In the genomic region with DNA sequence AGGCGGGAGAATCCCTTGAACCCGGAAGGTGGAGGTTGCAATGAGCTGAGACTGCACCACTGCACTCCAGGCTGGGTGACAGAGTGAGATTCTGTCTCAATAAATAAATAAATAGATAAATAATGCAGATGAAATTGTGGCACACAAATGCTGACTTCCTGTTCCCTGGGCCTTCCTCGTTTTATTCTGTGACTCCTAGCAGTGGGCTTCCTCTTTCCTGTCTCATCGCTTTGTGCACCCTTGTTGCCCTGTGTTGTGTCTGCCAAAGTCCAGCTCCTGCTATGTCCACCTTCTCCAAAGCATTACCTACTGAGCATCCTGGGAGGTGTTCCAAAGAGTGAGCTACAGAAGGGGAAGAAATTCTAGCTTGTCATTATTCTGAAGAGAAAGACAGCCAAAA, we compare ENCODE assay signal across 32 cellular contexts.
DNase-seq lines count a peak whose midpoint lies in the region; ATAC-seq, FAIRE-seq and TF ChIP-seq lines count a peak whose summit lies in the region.
"Had no signal": no experiment of that assay in that cellular context is flagged by ENCODE, and none has a peak within 500 bp of the region (broad histone marks: within the 10 kb centered on the region; RNA-seq: fewer than 3 reads in every experiment).

No MANE protein-coding gene starts in this region.

- H3K79me2 ChIP-seq in K562 (ENCODE audit: control insufficient read depth, insufficient read depth, low read length): no peaks in the 10 kb centered on the region
- H3K79me2 ChIP-seq: hepatocyte had no signal

- 72% methylated on average over 4 of the region's 4 CpGs for WGBS in K562 (ENCODE audit: insufficient coverage, low coverage, missing lambda C conversion rate)

- FAIRE-seq in K562 (lab: Jason Lieb, UNC): no peak
- FAIRE-seq: bronchial epithelial cell, G401.6 had no signal

- H3K4me3 ChIP-seq in K562: no peak overlapping the region
- H3K4me3 ChIP-seq in upper lobe of right lung: no peak overlapping the region
- H3K4me3 ChIP-seq: hepatocyte, lung, ovary, testis had no signal

- peak overlapping the region; percentile 25 for H3K27ac Mint-ChIP-seq in activated CD8-positive, alpha-beta memory T cell treated with anti-CD3 and anti-CD28 coated beads, Interleukin-2, amount 10 ng/mL, durations not matched to agents 7 days and 5 days
- no peak overlapping the region for H3K27ac Mint-ChIP-seq in Calu3 (ENCODE audit: unreplicated experiment)
- H3K27ac Mint-ChIP-seq: activated naive CD8-positive, alpha-beta T cell treated with anti-CD3 and anti-CD28 coated beads for 36 hours; nephron progenitor cell; T-helper 2 cell treated with Interferon-gamma antibody and Interleukin-4, amounts not matched to agents 5 μg/mL and 100 μg/mL, for 36 hours had no signal

- CTCF ChIA-PET in activated CD8-positive, alpha-beta memory T cell treated with anti-CD3 and anti-CD28 coated beads, Interleukin-2, amount 10 ng/mL, durations not matched to agents 7 days and 5 days (lab: Charles Lee): no interaction called here
- CTCF ChIA-PET in K562 (lab: Yijun Ruan, JAX; ENCODE audit: low intra/inter-chr PET ratio): no interaction called here
- CTCF ChIA-PET in Calu3 (lab: Charles Lee): interaction anchor here (0.6 kb wide), 3 partner anchors 51 to 336 kb away, joined by 3 to 4 read pairs (median 3); no protein-coding TSS in a partner anchor

- TF ChIP-seq RAD21 in K562 (CRISPR knock-in tag; conservative IDR thresholded peaks at IDR 0.05 in 1 of 2, IDR thresholded peaks at IDR 0.05 in 1 of 2): no peak

- H3K27me3 ChIP-seq in K562 (ENCODE audit: control insufficient read depth in 2 of 2, insufficient read depth in 2 of 2, low read length in 2 of 2) (no peaks in the 10 kb centered on the region), upper lobe of right lung (no peaks in the 10 kb centered on the region)
- H3K27me3 ChIP-seq: hepatocyte, ovary, testis had no signal

- no peaks in the 10 kb centered on the region for H3K9me3 Mint-ChIP-seq in activated CD8-positive, alpha-beta memory T cell treated with anti-CD3 and anti-CD28 coated beads, Interleukin-2, amount 10 ng/mL, durations not matched to agents 7 days and 5 days (ENCODE audit: low read depth)
- H3K9me3 Mint-ChIP-seq in Calu3 (ENCODE audit: low read depth, unreplicated experiment): no peaks in the 10 kb centered on the region
- H3K9me3 Mint-ChIP-seq: activated naive CD8-positive, alpha-beta T cell treated with anti-CD3 and anti-CD28 coated beads for 36 hours; nephron progenitor cell; T-helper 2 cell treated with Interferon-gamma antibody and Interleukin-4, amounts not matched to agents 5 μg/mL and 100 μg/mL, for 36 hours had no signal

- no peak overlapping the region for H2AFZ ChIP-seq in K562 (ENCODE audit: low read depth, low read length)
- H2AFZ ChIP-seq: hepatocyte had no signal

- ATAC-seq in activated CD8-positive, alpha-beta memory T cell treated with anti-CD3 and anti-CD28 coated beads, Interleukin-2, amount 10 ng/mL, durations not matched to agents 7 days and 5 days: no peak
- ATAC-seq in K562: no peak
- ATAC-seq in upper lobe of right lung: peak; percentile 63
- no peak for ATAC-seq in HG03097 (IDR thresholded peaks at IDR 0.05; ENCODE audit: low FRiP score, unreplicated experiment)
- ATAC-seq: left cardiac atrium had no signal

- in situ Hi-C loops in K562 (cut with MboI): no loop called here

- TF ChIP-seq POLR2A in K562 (conservative IDR thresholded peaks at IDR 0.05): no peak

- no peak overlapping the region for H3K9ac ChIP-seq in K562 (ENCODE audit: insufficient read depth in 1 of 2, low read depth in 2 of 2, low read length in 2 of 2)
- H3K9ac ChIP-seq: KMS-11, SK-N-SH had no signal

- H4K20me1 ChIP-seq in K562 (replicated peaks; ENCODE audit: control insufficient read depth, insufficient read depth, low read length): no peaks in the 10 kb centered on the region

- no peak overlapping the region for H3K4me2 ChIP-seq in K562 (ENCODE audit: insufficient read depth, low read length)
- H3K4me2 ChIP-seq: hepatocyte, KMS-11, SK-N-SH had no signal

- BruUV-seq in K562 (replicated peaks; lab: Mats Ljungman, UMichigan) (no TSS peak), Calu3 (replicated peaks; lab: Mats Ljungman, UMichigan) (no TSS peak)

- no peak overlapping the region for H3K27ac ChIP-seq in K562 (ENCODE audit: extremely low read depth, low read depth, low read length)
- H3K27ac ChIP-seq in upper lobe of right lung: no peak overlapping the region
- H3K27ac ChIP-seq: C4-2B, hepatocyte, KMS-11, ovary, testis, WERI-Rb-1 had no signal

- H3K36me3 ChIP-seq in K562 (ENCODE audit: control insufficient read depth, insufficient read depth, low read length): no peaks in the 10 kb centered on the region; the same call in 2 of the 3 replicates
- H3K36me3 ChIP-seq in upper lobe of right lung: no peaks in the 10 kb centered on the region
- H3K36me3 ChIP-seq: ovary, WERI-Rb-1 had no signal

- no peaks in the 10 kb centered on the region for H3K4me1 ChIP-seq in K562 (replicated peaks in 1 of 2; ENCODE audit: control insufficient read depth in 2 of 2, insufficient read depth in 2 of 2, low read length in 2 of 2)
- peaks cover 3% of the 10 kb centered on the region for H3K4me1 ChIP-seq in upper lobe of right lung
- H3K4me1 ChIP-seq: testis had no signal

- intact Hi-C loops in K562 (cut with micrococcal nuclease): no loop called here
- intact Hi-C loops in upper lobe of right lung (cut with DNase I): no loop called here
- intact Hi-C loops in Calu3 (cut with micrococcal nuclease; ENCODE audit: unreplicated experiment): no loop called here

- H3K9me3 ChIP-seq in K562 (replicated peaks; ENCODE audit: control insufficient read depth, insufficient read depth, low read depth, low read length): no peaks in the 10 kb centered on the region
- no peaks in the 10 kb centered on the region for H3K9me3 ChIP-seq in upper lobe of right lung
- H3K9me3 ChIP-seq: ovary, SK-N-SH, testis had no signal

- no peak for TF ChIP-seq EP300 in K562 (IDR thresholded peaks at IDR 0.05; ENCODE audit: low read length)

- no peaks in the 10 kb centered on the region for H3K4me1 Mint-ChIP-seq in activated CD8-positive, alpha-beta memory T cell treated with anti-CD3 and anti-CD28 coated beads, Interleukin-2, amount 10 ng/mL, durations not matched to agents 7 days and 5 days
- no peaks in the 10 kb centered on the region for H3K4me1 Mint-ChIP-seq in Calu3 (ENCODE audit: low read depth, unreplicated experiment)

- H3K27me3 Mint-ChIP-seq in activated CD8-positive, alpha-beta memory T cell treated with anti-CD3 and anti-CD28 coated beads, Interleukin-2, amount 10 ng/mL, durations not matched to agents 7 days and 5 days: no peaks in the 10 kb centered on the region
- no peaks in the 10 kb centered on the region for H3K27me3 Mint-ChIP-seq in Calu3 (ENCODE audit: unreplicated experiment)
- H3K27me3 Mint-ChIP-seq: activated naive CD8-positive, alpha-beta T cell treated with anti-CD3 and anti-CD28 coated beads for 36 hours had no signal

- no peak overlapping the region for H3K4me3 Mint-ChIP-seq in activated CD8-positive, alpha-beta memory T cell treated with anti-CD3 and anti-CD28 coated beads, Interleukin-2, amount 10 ng/mL, durations not matched to agents 7 days and 5 days
- H3K4me3 Mint-ChIP-seq in Calu3 (ENCODE audit: low read depth, unreplicated experiment): no peak overlapping the region
- H3K4me3 Mint-ChIP-seq: activated naive CD8-positive, alpha-beta T cell treated with anti-CD3 and anti-CD28 coated beads for 36 hours; nephron progenitor cell; T-helper 2 cell treated with Interferon-gamma antibody and Interleukin-4, amounts not matched to agents 5 μg/mL and 100 μg/mL, for 36 hours had no signal

- POLR2A ChIA-PET in K562 (lab: Yijun Ruan, JAX): interaction anchor here (1.0 kb wide), 1 partner anchor 21 kb away, joined by 3 read pairs; no protein-coding TSS in a partner anchor

- no peaks in the 10 kb centered on the region for H3K36me3 Mint-ChIP-seq in activated CD8-positive, alpha-beta memory T cell treated with anti-CD3 and anti-CD28 coated beads, Interleukin-2, amount 10 ng/mL, durations not matched to agents 7 days and 5 days
- no peaks in the 10 kb centered on the region for H3K36me3 Mint-ChIP-seq in Calu3 (ENCODE audit: insufficient read depth, unreplicated experiment)

- DNase-seq in activated CD8-positive, alpha-beta memory T cell treated with anti-CD3 and anti-CD28 coated beads, Interleukin-2, amount 10 ng/mL, durations not matched to agents 7 days and 5 days: no peak
- DNase-seq in activated CD8-positive, alpha-beta memory T cell treated with anti-CD3 and anti-CD28 coated beads, Interleukin-2, amount 50 U/mL, for 4 hours: no peak
- DNase-seq in SKM-1 (lab: John Stamatoyannopoulos, UW; ENCODE audit: unreplicated experiment) (peak; percentile 31), K562 (ENCODE audit: extremely low read depth in 1 of 4, low spot score in 3 of 4) (no peak), upper lobe of right lung (no peak), Calu3 (no peak), putamen (ENCODE audit: low spot score) (no peak)
- DNase-seq: 8988T; activated CD4-positive, alpha-beta T cell treated with anti-CD3 and anti-CD28 coated beads for 48 hours; activated gamma-delta T cell; activated naive CD8-positive, alpha-beta T cell treated with anti-CD3 and anti-CD28 coated beads for 36 hours; aorta; DMS79; left cardiac atrium; MM.1S; NCI-H1694 treated with DMSO at 0.1 percent for 48 hours; NCI-H446 treated with DMSO at 0.1 percent for 48 hours; NCI-H82; nephron progenitor cell; ovary; SK-N-SH; stimulated activated naive CD4-positive, alpha-beta T cell; testis; WERI-Rb-1 had no signal

- no peaks in the 10 kb centered on the region for H3K9me1 ChIP-seq in K562 (ENCODE audit: control insufficient read depth, insufficient read depth, low read length)

- TF ChIP-seq CTCF in K562 (IDR thresholded peaks at IDR 0.05 in 2 of 3, conservative IDR thresholded peaks at IDR 0.05 in 1 of 3; ENCODE audit: insufficient read depth in 2 of 3, low read depth in 1 of 3, low read length in 3 of 3) (no peak), upper lobe of right lung (IDR thresholded peaks at IDR 0.05) (no peak), Calu3 (IDR thresholded peaks at IDR 0.05; ENCODE audit: unreplicated experiment) (no peak)

TF ChIP-seq in K562, 482 proteins besides CTCF, POLR2A, EP300 and RAD21:
- TF ChIP-seq ZNF57 (CRISPR knock-in tag; IDR thresholded peaks at IDR 0.05): no peak
- no peak for TF ChIP-seq DDX20 (tag; IDR thresholded peaks at IDR 0.05; ENCODE audit: low read depth)
- no peak for TF ChIP-seq ASH1L (IDR thresholded peaks at IDR 0.05; ENCODE audit: borderline replicate concordance, low read depth, partially characterized antibody)
- no peak for TF ChIP-seq ETV5 (CRISPR knock-in tag; IDR thresholded peaks at IDR 0.05; ENCODE audit: low read depth)
- TF ChIP-seq ZNF239 (CRISPR knock-in tag; IDR thresholded peaks at IDR 0.05): no peak
- TF ChIP-seq MED1 (CRISPR knock-in tag; IDR thresholded peaks at IDR 0.05; ENCODE audit: borderline replicate concordance): no peak
- TF ChIP-seq SPI1 (IDR thresholded peaks at IDR 0.05; ENCODE audit: borderline replicate concordance, low read depth, low read length): peak; percentile 43; the same call in 1 of the 2 replicates
- TF ChIP-seq MAZ (CRISPR knock-in tag; conservative IDR thresholded peaks at IDR 0.05 in 1 of 2, IDR thresholded peaks at IDR 0.05 in 1 of 2): no peak
- no peak for TF ChIP-seq ELF2 (CRISPR knock-in tag; IDR thresholded peaks at IDR 0.05)
